Comparison of ENCODE assay signal across 8 cellular contexts in genomic region chr9:86282979-86283535, GRCh38. TPM values are rescaled to one million over a fixed set of nuclear protein-coding genes. Genes with fewer than 3 reads are reported as not detected.
A peak's percentile ranks its signal among the peaks of the same experiment; 100 is the strongest.
DNase-seq lines count a peak whose midpoint lies in the region; ATAC-seq and TF ChIP-seq lines count a peak whose summit lies in the region.

No MANE protein-coding gene starts in this region.

- peak overlapping the region; percentile 93 for H3K27ac Mint-ChIP-seq in activated B cell treated with CpG ODN at 0.5 μM for 24 hours

- H3K4me3 ChIP-seq in HL-60 (replicated peaks; ENCODE audit: insufficient read depth, low read length) (peak overlapping the region; percentile 93), ovary (peak overlapping the region; percentile 74)

- H3K36me3 ChIP-seq in ovary = no peaks in the 10 kb centered on the region

- H3K27me3 ChIP-seq in HL-60 (ENCODE audit: insufficient read depth, poor library complexity, severe bottlenecking) (no peaks in the 10 kb centered on the region), ovary (no peaks in the 10 kb centered on the region)

- no peaks in the 10 kb centered on the region for H3K9me3 ChIP-seq in ovary

- 14 to 18% (median 15%) methylated on average over 12 of the region's 12 CpGs for WGBS in ovary, 3 donors

- TF ChIP-seq EP300 in ovary (IDR thresholded peaks at IDR 0.05) = no peak

- H3K9me3 Mint-ChIP-seq in activated B cell treated with CpG ODN at 0.5 μM for 24 hours = no peaks in the 10 kb centered on the region

- H3K4me1 ChIP-seq in ovary (ENCODE audit: insufficient read depth) = peaks cover 3% of the 10 kb centered on the region

- peaks cover 35% of the 10 kb centered on the region for H3K4me1 Mint-ChIP-seq in activated B cell treated with CpG ODN at 0.5 μM for 24 hours

- intact Hi-C loops in activated B cell treated with CpG ODN at 0.5 μM for 24 hours (cut with micrococcal nuclease) (loop anchor here (1.0 to 2.0 kb wide), 5 partner anchors 67 to 541 kb away; partner anchors contain the start of genes NAA35 and TUT7), ovary (cut with DNase I) (no loop called here)

- H3K4me3 Mint-ChIP-seq in activated B cell treated with CpG ODN at 0.5 μM for 24 hours = peak overlapping the region; percentile 92

- no peak for TF ChIP-seq POLR2A in ovary (IDR thresholded peaks at IDR 0.05)

- CTCF ChIA-PET in activated B cell treated with CpG ODN at 0.5 μM for 24 hours (lab: Charles Lee) = no interaction called here

- POLR2A ChIA-PET in activated B cell treated with CpG ODN at 0.5 μM for 24 hours (lab: Charles Lee) = interaction anchor here (1.0 to 2.3 kb wide), 7 partner anchors 17 to 542 kb away, joined by 3 to 13 read pairs (median 4); partner anchors contain the start of gene AGTPBP1

- H3K27ac ChIP-seq in C4-2B (peak overlapping the region; percentile 96), HL-60 (replicated peaks) (peak overlapping the region; percentile 92), ovary (peak overlapping the region; percentile 50 to 94)

- H3K36me3 Mint-ChIP-seq in activated B cell treated with CpG ODN at 0.5 μM for 24 hours (ENCODE audit: low read depth) = peaks cover 27% of the 10 kb centered on the region

- DNase-seq in HL-60 (ENCODE audit: low read depth in 1 of 2, low spot score in 1 of 2) (peak; percentile 51 to 61), activated B cell treated with CpG ODN at 0.5 μM for 24 hours (no peak), glomerular endothelial cell (ENCODE audit: extremely low read depth, low read depth, low spot score) (peak; percentile 29), ovary (peak in 1 of 5 donors; percentile 31), GOT3 (lab: John Stamatoyannopoulos, UW) (no peak), NCI-H128 (lab: John Stamatoyannopoulos, UW; ENCODE audit: unreplicated experiment) (no peak)

- TF ChIP-seq CTCF in C4-2B (conservative IDR thresholded peaks at IDR 0.05) (no peak), HL-60 (IDR thresholded peaks at IDR 0.05; ENCODE audit: insufficient read depth, low read length) (no peak), activated B cell treated with CpG ODN at 0.5 μM for 24 hours (IDR thresholded peaks at IDR 0.05) (no peak), ovary (IDR thresholded peaks at IDR 0.05) (no peak)

- no peaks in the 10 kb centered on the region for H3K27me3 Mint-ChIP-seq in activated B cell treated with CpG ODN at 0.5 μM for 24 hours

- ATAC-seq in GM19351 (IDR thresholded peaks at IDR 0.05; ENCODE audit: unreplicated experiment) (peak; percentile 15), activated B cell treated with CpG ODN at 0.5 μM for 24 hours (ENCODE audit: low read depth) (peak; percentile 11)

RNA-seq across cellular contexts. Expression of gene ISCA1, which starts 0.7 kb away (rescaled TPM):
- total RNA-seq in activated B cell treated with CpG ODN at 0.5 μM for 24 hours = 16.0 TPM in 2 replicates
- total RNA-seq in glomerular endothelial cell = 18.8 and 28.9 TPM in 2 replicates
- 10 to 100 TPM; 22.5 to 35.4 (median 31.7) TPM for total RNA-seq in ovary
- 10 to 100 TPM; 36.8 to 48.6 TPM for polyA plus RNA-seq in ovary

RNA-seq across cellular contexts. Expression of gene C9orf153, which starts 23.6 kb away (rescaled TPM):
- 0.17 and 0.18 TPM in 2 replicates for total RNA-seq in activated B cell treated with CpG ODN at 0.5 μM for 24 hours
- not detected in 2 replicates for total RNA-seq in glomerular endothelial cell
- under 1 TPM in 5 of 7 donors, not detected in 2; 0.12 to 0.68 (median 0.32) TPM for total RNA-seq in ovary
- under 1 TPM; 0.06 to 0.37 TPM for polyA plus RNA-seq in ovary

Comparison
In these comparisons a context has a peak if more than half of its experiments do, and no peak if none do; other contexts are left out.
1. DNase-seq: peak in HL-60 (2 of 2) and glomerular endothelial cell (single experiment); none in activated B cell treated with CpG ODN at 0.5 μM for 24 hours (single experiment), GOT3 (single experiment) and NCI-H128 (single experiment).
2. Peak in every context shown above with its lines, with median percentiles within 50 percentile points of each other: H3K27ac ChIP-seq.